Comparison of ENCODE assay signal across 9 cellular contexts in genomic region chr19:18507727-18508440, GRCh38. TPM values are rescaled to one million over a fixed set of nuclear protein-coding genes. Genes with fewer than 3 reads are reported as not detected.
DNase-seq lines count a peak whose midpoint lies in the region; ATAC-seq, FAIRE-seq and TF ChIP-seq lines count a peak whose summit lies in the region.
"Had no signal": no experiment of that assay in that cellular context is flagged by ENCODE, and none has a peak within 500 bp of the region (broad histone marks: within the 10 kb centered on the region; RNA-seq: fewer than 3 reads in every experiment).

No MANE protein-coding gene starts in this region.

- H3K4me2 ChIP-seq in MM.1S (ENCODE audit: low read depth, low read length), result no peak overlapping the region

- H3K27me3 ChIP-seq in adipocyte (replicated peaks; ENCODE audit: control insufficient read depth, insufficient read depth, low read length), result no peaks in the 10 kb centered on the region
- no peaks in the 10 kb centered on the region for H3K27me3 ChIP-seq in MM.1S (replicated peaks; ENCODE audit: insufficient read depth, low read length)

- no peaks in the 10 kb centered on the region for H3K9me3 ChIP-seq in adipocyte (ENCODE audit: control insufficient read depth, low read length)
- H3K9me3 ChIP-seq in MM.1S (replicated peaks; ENCODE audit: insufficient read depth, low read length), result no peaks in the 10 kb centered on the region

- H3K27ac Mint-ChIP-seq in stimulated activated effector memory CD8-positive, alpha-beta T cell treated with anti-CD3 and anti-CD28 coated beads, Interleukin-12 subunit alpha, Interleukin-12 subunit beta, amount 100 ng/mL, for 72 hours, result peak overlapping the region; percentile 88
- no peak overlapping the region for H3K27ac Mint-ChIP-seq in chondrocyte (ENCODE audit: unreplicated experiment)

- H3K27me3 Mint-ChIP-seq in chondrocyte (ENCODE audit: low read depth), result no peaks in the 10 kb centered on the region

- H3K27ac ChIP-seq in MM.1S (ENCODE audit: low read length), result no peak overlapping the region

- peaks cover 9% of the 10 kb centered on the region for H3K36me3 Mint-ChIP-seq in stimulated activated effector memory CD8-positive, alpha-beta T cell treated with anti-CD3 and anti-CD28 coated beads, Interleukin-12 subunit alpha, Interleukin-12 subunit beta, amount 100 ng/mL, for 72 hours
- H3K36me3 Mint-ChIP-seq in chondrocyte (ENCODE audit: low read depth), result no peaks in the 10 kb centered on the region

- TF ChIP-seq POLR2A in GM12892 (IDR thresholded peaks at IDR 0.05; ENCODE audit: low read depth, low read length), result no peak

- peak overlapping the region; percentile 6 for H3K9ac ChIP-seq in adipocyte (ENCODE audit: low read length)
- no peak overlapping the region for H3K9ac ChIP-seq in MM.1S (ENCODE audit: low read length)

- peaks cover 92% of the 10 kb centered on the region for H4K20me1 ChIP-seq in MM.1S (ENCODE audit: insufficient read depth, low read length)

- DNase-seq in LHCN-M2 (ENCODE audit: low read depth) (peak; percentile 70), adipocyte (ENCODE audit: low read depth) (no peak), hepatic stellate cell (ENCODE audit: low spot score) (peak; percentile 59), chondrocyte (ENCODE audit: low spot score) (no peak), GM12892 (ENCODE audit: insufficient read length) (no peak), MM.1S (no peak)
- no peak for DNase-seq in stimulated activated effector memory CD8-positive, alpha-beta T cell treated with anti-CD3 and anti-CD28 coated beads, Interleukin-12 subunit alpha, Interleukin-12 subunit beta, amount 100 ng/mL, for 72 hours (ENCODE audit: low spot score in 2 of 2)

- peaks cover 77% of the 10 kb centered on the region for H3K4me1 Mint-ChIP-seq in stimulated activated effector memory CD8-positive, alpha-beta T cell treated with anti-CD3 and anti-CD28 coated beads, Interleukin-12 subunit alpha, Interleukin-12 subunit beta, amount 100 ng/mL, for 72 hours
- H3K4me1 Mint-ChIP-seq in chondrocyte (ENCODE audit: low read depth), result peaks cover 44% of the 10 kb centered on the region

- H3K4me1 ChIP-seq in adipocyte (ENCODE audit: control insufficient read depth, insufficient read depth, low read length) (peaks cover 35% of the 10 kb centered on the region), MM.1S (ENCODE audit: low read length) (0 out of 2 replicates have a peak, but pooled peaks cover 3% of the 10 kb centered on the region)

- H3K9me2 ChIP-seq in MM.1S (replicated peaks; ENCODE audit: insufficient read depth, low read length), result no peaks in the 10 kb centered on the region

- peak overlapping the region; percentile 60 for H3K4me3 Mint-ChIP-seq in stimulated activated effector memory CD8-positive, alpha-beta T cell treated with anti-CD3 and anti-CD28 coated beads, Interleukin-12 subunit alpha, Interleukin-12 subunit beta, amount 100 ng/mL, for 72 hours
- no peak overlapping the region for H3K4me3 Mint-ChIP-seq in chondrocyte (ENCODE audit: unreplicated experiment)

- no peak overlapping the region for H3K4me3 ChIP-seq in adipocyte (ENCODE audit: low read length)
- H3K4me3 ChIP-seq in MM.1S (ENCODE audit: low read length), result no peak overlapping the region

- no peak for TF ChIP-seq CTCF in chondrocyte (IDR thresholded peaks at IDR 0.05)
- TF ChIP-seq CTCF in MM.1S (IDR thresholded peaks at IDR 0.05; ENCODE audit: low read length), result no peak

- no peaks in the 10 kb centered on the region for H3K36me3 ChIP-seq in adipocyte (ENCODE audit: control insufficient read depth, insufficient read depth, low read length, severe bottlenecking)
- H3K36me3 ChIP-seq in MM.1S (replicated peaks; ENCODE audit: insufficient read depth, low read length), result no peaks in the 10 kb centered on the region

- no peaks in the 10 kb centered on the region for H3K9me3 Mint-ChIP-seq in stimulated activated effector memory CD8-positive, alpha-beta T cell treated with anti-CD3 and anti-CD28 coated beads, Interleukin-12 subunit alpha, Interleukin-12 subunit beta, amount 100 ng/mL, for 72 hours
- no peaks in the 10 kb centered on the region for H3K9me3 Mint-ChIP-seq in chondrocyte (ENCODE audit: low read depth)

- FAIRE-seq in GM12892 (lab: Jason Lieb, UNC), result no peak
- FAIRE-seq: keratinocyte had no signal

- no peak overlapping the region for H2AFZ ChIP-seq in MM.1S (ENCODE audit: low read length)

- H3K79me2 ChIP-seq in MM.1S (ENCODE audit: low read length), result peaks cover 99% of the 10 kb centered on the region

- H3F3A ChIP-seq in MM.1S (ENCODE audit: insufficient read depth, low read length), result no peaks in the 10 kb centered on the region

- no peak for ATAC-seq in stimulated activated effector memory CD8-positive, alpha-beta T cell treated with anti-CD3 and anti-CD28 coated beads, Interleukin-12 subunit alpha, Interleukin-12 subunit beta, amount 100 ng/mL, for 72 hours
- no peak for ATAC-seq in GM18519 (IDR thresholded peaks at IDR 0.05; ENCODE audit: low FRiP score, unreplicated experiment)

RNA-seq across cellular contexts. Expression of gene ELL, which starts 14.0 kb away (rescaled TPM):
- total RNA-seq in LHCN-M2 (2014; rRNA removed), result 10.5 and 10.8 TPM in 2 replicates
- 5.9 TPM for polyA plus RNA-seq in LHCN-M2 (2012)
- total RNA-seq in chondrocyte, result 12.4 to 14.0 TPM (median 13.0 TPM) in 3 replicates
- 5.1 TPM for polyA plus RNA-seq in GM12892 (2012; ENCODE audit: missing spikeins)

RNA-seq across cellular contexts. Expression of gene FKBP8, which starts 35.5 kb away (rescaled TPM):
- total RNA-seq in LHCN-M2 (2014; rRNA removed) (374 and 409 TPM in 2 replicates), chondrocyte (168 to 192 TPM (median 190 TPM) in 3 replicates)
- polyA plus RNA-seq in LHCN-M2 (2012), result 301 TPM
- 80.5 TPM for polyA plus RNA-seq in GM12892 (2012; ENCODE audit: missing spikeins)

RNA-seq across cellular contexts. Expression of gene KXD1, which starts 49.8 kb away (rescaled TPM):
- 136 and 148 TPM in 2 replicates for total RNA-seq in LHCN-M2 (2014; rRNA removed)
- 136 TPM for polyA plus RNA-seq in LHCN-M2 (2012)
- total RNA-seq in chondrocyte, result 63.4 to 69.8 TPM (median 65.4 TPM) in 3 replicates
- polyA plus RNA-seq in GM12892 (2012; ENCODE audit: missing spikeins), result 98.8 TPM

Comparison
In these comparisons a context has a peak if more than half of its experiments do, and no peak if none do; other contexts are left out.
1. DNase-seq: peak in LHCN-M2 (single experiment) and hepatic stellate cell (single experiment); none in adipocyte (single experiment), stimulated activated effector memory CD8-positive, alpha-beta T cell treated with anti-CD3 and anti-CD28 coated beads, Interleukin-12 subunit alpha, Interleukin-12 subunit beta, amount 100 ng/mL, for 72 hours (0 of 2), chondrocyte (single experiment), GM12892 (single experiment) and MM.1S (single experiment).